Comparison of ENCODE assay signal across 8 cellular contexts in the genomic region with DNA sequence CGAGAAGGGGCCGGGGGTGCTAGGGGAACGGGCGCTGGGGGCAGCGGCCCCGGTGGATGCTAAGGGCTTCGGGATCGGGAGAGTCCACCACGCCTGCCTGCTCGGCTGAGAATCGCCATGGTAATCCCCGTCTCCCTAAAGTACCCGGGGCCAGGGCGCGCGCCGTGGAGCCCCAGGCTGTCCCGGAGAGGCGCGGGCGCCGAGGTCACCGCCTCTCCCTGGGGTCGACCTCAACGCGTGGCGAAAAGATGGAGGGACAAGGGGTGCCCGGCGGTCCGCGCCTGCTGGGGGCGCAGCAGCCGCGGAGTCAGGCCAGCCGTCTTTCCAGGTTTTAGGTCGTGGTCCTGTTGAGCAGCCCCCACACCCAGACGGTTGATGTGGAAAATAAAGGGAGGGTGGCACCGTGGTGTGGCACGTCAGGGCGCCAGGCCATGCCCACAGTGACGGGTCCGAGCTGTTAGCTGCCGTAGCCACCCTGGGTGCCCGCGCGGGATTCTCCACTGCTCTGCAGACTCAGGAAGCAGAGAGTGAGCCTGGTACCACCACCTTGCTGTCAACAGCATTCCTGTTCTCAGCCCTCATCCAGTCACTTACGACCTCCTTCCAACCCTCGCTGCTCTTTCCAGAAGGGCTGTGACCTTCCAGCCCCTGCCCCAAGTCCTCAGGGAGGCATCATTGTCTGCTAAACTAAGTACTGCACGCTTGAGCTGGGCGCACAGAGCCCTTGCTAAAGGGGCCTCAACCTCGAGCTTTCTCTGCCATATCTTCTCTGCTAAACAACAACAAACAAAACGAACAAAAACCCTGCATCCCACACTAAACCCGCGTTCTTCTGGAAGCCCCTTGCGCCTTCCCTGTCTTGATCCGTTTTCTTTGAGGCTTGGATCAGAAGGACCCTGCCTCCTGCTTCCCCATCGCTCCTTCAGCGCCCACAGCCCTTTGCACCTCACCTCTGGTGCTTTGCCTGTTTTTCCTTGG. TPM values are rescaled to one million over a fixed set of nuclear protein-coding genes. Genes with fewer than 3 reads are reported as not detected.
DNase-seq lines count a peak whose midpoint lies in the region; ATAC-seq and TF ChIP-seq lines count a peak whose summit lies in the region.

No MANE protein-coding gene starts in this region.

- H3K36me3 Mint-ChIP-seq in activated T-helper 2 cell treated with anti-CD3 and anti-CD28 coated beads, Interferon-gamma antibody, Interleukin-2, Interleukin-4, amounts not matched to agents 10 μg/mL and 5 μg/mL and 100 μg/mL, durations not matched to agents 14 hours and 24 hours and 36 hours (ENCODE audit: low read depth) = no peaks in the 10 kb centered on the region

- H3K9me3 ChIP-seq in left ventricle myocardium inferior (replicated peaks) (no peaks in the 10 kb centered on the region), gastrocnemius medialis (no peaks in the 10 kb centered on the region)

- peaks cover 32% of the 10 kb centered on the region for H3K27me3 ChIP-seq in left ventricle myocardium inferior (ENCODE audit: low read depth)
- no peaks in the 10 kb centered on the region for H3K27me3 ChIP-seq in gastrocnemius medialis

- no peak for TF ChIP-seq POLR2A in gastrocnemius medialis (IDR thresholded peaks at IDR 0.05)

- in situ Hi-C loops in gastrocnemius medialis (cut with MboI; ENCODE audit: low sequenced_read_pairs in 4 of 4) = no loop called here

- peak overlapping the region; percentile 59 for H3K27ac Mint-ChIP-seq in activated T-helper 2 cell treated with anti-CD3 and anti-CD28 coated beads, Interferon-gamma antibody, Interleukin-2, Interleukin-4, amounts not matched to agents 10 μg/mL and 5 μg/mL and 100 μg/mL, durations not matched to agents 14 hours and 24 hours and 36 hours

- no peak for DNase-seq in Right ventricle myocardium superior
- no peak for DNase-seq in Right ventricle myocardium inferior (ENCODE audit: missing footprints)
- DNase-seq in activated T-helper 2 cell treated with anti-CD3 and anti-CD28 coated beads, Interferon-gamma antibody, Interleukin-2, Interleukin-4, amounts not matched to agents 10 μg/mL and 5 μg/mL and 100 μg/mL, durations not matched to agents 14 hours and 24 hours and 36 hours (ENCODE audit: low spot score) = no peak
- no peak for DNase-seq in left ventricle myocardium inferior
- DNase-seq in gastrocnemius medialis = no peak
- DNase-seq in DMS114 treated with DMSO at 0.1 percent for 48 hours (lab: John Stamatoyannopoulos, UW; ENCODE audit: unreplicated experiment) = no peak

- H3K36me3 ChIP-seq in left ventricle myocardium inferior (no peaks in the 10 kb centered on the region), gastrocnemius medialis (no peaks in the 10 kb centered on the region)

- H3K4me3 ChIP-seq in left ventricle myocardium inferior = peak overlapping the region; percentile 72
- peak overlapping the region; percentile 48 to 66 (median 60) for H3K4me3 ChIP-seq in gastrocnemius medialis

- no peaks in the 10 kb centered on the region for H3K9me3 Mint-ChIP-seq in activated T-helper 2 cell treated with anti-CD3 and anti-CD28 coated beads, Interferon-gamma antibody, Interleukin-2, Interleukin-4, amounts not matched to agents 10 μg/mL and 5 μg/mL and 100 μg/mL, durations not matched to agents 14 hours and 24 hours and 36 hours

- H3K4me3 Mint-ChIP-seq in activated T-helper 2 cell treated with anti-CD3 and anti-CD28 coated beads, Interferon-gamma antibody, Interleukin-2, Interleukin-4, amounts not matched to agents 10 μg/mL and 5 μg/mL and 100 μg/mL, durations not matched to agents 14 hours and 24 hours and 36 hours (ENCODE audit: low read depth) = peak overlapping the region; percentile 82

- H3K27ac ChIP-seq in left ventricle myocardium inferior (replicated peaks) (no peak overlapping the region), gastrocnemius medialis (no peak overlapping the region)

- peaks cover 7% of the 10 kb centered on the region for H3K27me3 Mint-ChIP-seq in activated T-helper 2 cell treated with anti-CD3 and anti-CD28 coated beads, Interferon-gamma antibody, Interleukin-2, Interleukin-4, amounts not matched to agents 10 μg/mL and 5 μg/mL and 100 μg/mL, durations not matched to agents 14 hours and 24 hours and 36 hours (ENCODE audit: low read depth)

- peaks cover 18% of the 10 kb centered on the region for H3K4me1 Mint-ChIP-seq in activated T-helper 2 cell treated with anti-CD3 and anti-CD28 coated beads, Interferon-gamma antibody, Interleukin-2, Interleukin-4, amounts not matched to agents 10 μg/mL and 5 μg/mL and 100 μg/mL, durations not matched to agents 14 hours and 24 hours and 36 hours (ENCODE audit: low read depth)

- ATAC-seq in Right ventricle myocardium superior (ENCODE audit: poor library complexity) = peak; percentile 58
- ATAC-seq in Right ventricle myocardium inferior = no peak
- ATAC-seq in gastrocnemius medialis = peak in 1 of 2 donors; percentile 19
- no peak for ATAC-seq in HG03139 (IDR thresholded peaks at IDR 0.05; ENCODE audit: unreplicated experiment)

- intact Hi-C loops in Right ventricle myocardium superior (cut with DNase I) (no loop called here), Right ventricle myocardium inferior (cut with DNase I) (loop anchor here (10.0 kb wide), 1 partner anchor 142 kb away; no protein-coding TSS in a partner anchor), left ventricle myocardium inferior (cut with micrococcal nuclease) (no loop called here), gastrocnemius medialis (cut with DNase I; ENCODE audit: low total_unique reads) (loop anchor here (10.0 kb wide), 1 partner anchor 142 kb away; no protein-coding TSS in a partner anchor)
- intact Hi-C loops in activated T-helper 2 cell treated with anti-CD3 and anti-CD28 coated beads, Interferon-gamma antibody, Interleukin-2, Interleukin-4, amounts not matched to agents 10 μg/mL and 5 μg/mL and 100 μg/mL, durations not matched to agents 14 hours and 24 hours and 36 hours (cut with micrococcal nuclease) = loop anchor here (2.0 kb wide), 2 partner anchors 28 to 104 kb away; no protein-coding TSS in a partner anchor

- H3K4me1 ChIP-seq in left ventricle myocardium inferior = peaks cover 10% of the 10 kb centered on the region
- H3K4me1 ChIP-seq in gastrocnemius medialis = peaks cover 0 to 7% of the 10 kb centered on the region in 2 donors

- 0 out of 2 replicates have a peak, but pooled peaks have one; percentile 12 for TF ChIP-seq CTCF in LNCAP (IDR thresholded peaks at IDR 0.05)
- no peak for TF ChIP-seq CTCF in left ventricle myocardium inferior (IDR thresholded peaks at IDR 0.05; ENCODE audit: borderline replicate concordance)
- TF ChIP-seq CTCF in gastrocnemius medialis (IDR thresholded peaks at IDR 0.05 in 4 of 5, conservative IDR thresholded peaks at IDR 0.05 in 1 of 5) = no peak

RNA-seq across cellular contexts. Expression of a gene that starts 0.7 kb away (rescaled TPM):
- total RNA-seq in Right ventricle myocardium superior (not detected), Right ventricle myocardium inferior (not detected), left ventricle myocardium inferior (not detected), gastrocnemius medialis (not detected)
- total RNA-seq in activated T-helper 2 cell treated with anti-CD3 and anti-CD28 coated beads, Interferon-gamma antibody, Interleukin-2, Interleukin-4, amounts not matched to agents 10 μg/mL and 5 μg/mL and 100 μg/mL, durations not matched to agents 14 hours and 24 hours and 36 hours = 4.7 and 6.8 TPM in 2 replicates

Comparison
In these comparisons a context has a peak if more than half of its experiments do, and no peak if none do; other contexts are left out.
1. intact Hi-C loops: an anchor here in Right ventricle myocardium inferior (10.0 kb wide), activated T-helper 2 cell treated with anti-CD3 and anti-CD28 coated beads, Interferon-gamma antibody, Interleukin-2, Interleukin-4, amounts not matched to agents 10 μg/mL and 5 μg/mL and 100 μg/mL, durations not matched to agents 14 hours and 24 hours and 36 hours (2.0 kb wide) and gastrocnemius medialis (10.0 kb wide); none called in Right ventricle myocardium superior and left ventricle myocardium inferior.